ENCODE assay signal across 18 cellular contexts in the genomic region with DNA sequence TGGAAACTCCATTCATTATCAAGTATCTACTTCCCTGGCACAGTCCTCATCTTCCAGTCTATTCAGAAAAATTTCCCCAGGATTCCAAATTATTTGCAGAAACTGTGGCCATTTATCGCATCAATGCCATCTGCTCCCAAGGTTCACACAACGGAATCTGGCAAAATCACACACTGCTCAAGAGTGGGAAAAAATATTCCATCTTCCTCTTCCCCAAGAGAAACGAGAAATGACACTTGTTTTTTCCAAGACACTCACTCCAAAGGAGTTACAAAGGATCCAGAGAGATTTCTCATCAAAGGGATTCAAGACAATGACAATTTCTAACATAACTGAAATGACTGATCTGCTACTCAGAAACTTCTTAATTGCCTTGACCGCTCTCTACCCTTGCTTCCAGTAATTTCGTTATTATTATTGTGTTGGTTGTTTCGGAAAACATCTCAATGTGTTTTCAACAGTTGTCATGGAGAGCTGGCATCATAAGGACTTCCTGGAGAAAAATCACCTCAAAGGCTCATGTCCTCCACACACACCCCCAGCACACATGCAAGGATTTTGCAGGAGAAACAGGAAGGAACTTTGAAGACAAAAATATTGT.
DNase-seq lines count a peak whose midpoint lies in the region; ATAC-seq, FAIRE-seq and TF ChIP-seq lines count a peak whose summit lies in the region.
"Had no signal": no experiment of that assay in that cellular context is flagged by ENCODE, and none has a peak within 500 bp of the region (broad histone marks: within the 10 kb centered on the region; RNA-seq: fewer than 3 reads in every experiment).

No MANE protein-coding gene starts in this region.

- H3K36me3 ChIP-seq in endothelial cell of umbilical vein (ENCODE audit: control insufficient read depth in 2 of 2, extremely low read depth in 1 of 2, insufficient read depth in 2 of 2, low read length in 2 of 2) (no peaks in the 10 kb centered on the region), trophoblast cell (ENCODE audit: control insufficient read depth in 1 of 2, insufficient read depth in 2 of 2, low read length in 2 of 2) (no peaks in the 10 kb centered on the region), aorta (ENCODE audit: control insufficient read depth in 1 of 2, insufficient read depth in 2 of 2, low read length in 1 of 2) (no peaks in the 10 kb centered on the region), Caco-2 (ENCODE audit: control insufficient read depth, insufficient read depth, low read length) (no peaks in the 10 kb centered on the region)
- H3K36me3 ChIP-seq: breast epithelium, HAP-1, MG63, ovary had no signal

- H3K9ac ChIP-seq in endothelial cell of umbilical vein (replicated peaks; ENCODE audit: extremely low read depth, insufficient read depth, low read length) (no peak overlapping the region), trophoblast cell (ENCODE audit: low read length) (no peak overlapping the region)

- no peaks in the 10 kb centered on the region for H3K9me3 ChIP-seq in endothelial cell of umbilical vein (replicated peaks; ENCODE audit: control insufficient read depth, insufficient read depth, low read length)
- no peaks in the 10 kb centered on the region for H3K9me3 ChIP-seq in trophoblast cell (ENCODE audit: insufficient read depth, low read depth, low read length)
- H3K9me3 ChIP-seq in aorta (ENCODE audit: control insufficient read depth, low read length), result no peaks in the 10 kb centered on the region
- no peaks in the 10 kb centered on the region for H3K9me3 ChIP-seq in Caco-2
- H3K9me3 ChIP-seq: breast epithelium, HAP-1, MG63, ovary had no signal

- H3K4ac ChIP-seq in trophoblast cell (ENCODE audit: low read depth, low read length), result no peak overlapping the region

- FAIRE-seq in endothelial cell of umbilical vein (lab: Jason Lieb, UNC), result peak; percentile 8

- no peaks in the 10 kb centered on the region for H4K20me1 ChIP-seq in endothelial cell of umbilical vein (replicated peaks; ENCODE audit: control insufficient read depth, extremely low read depth, insufficient read depth, low read length)

- H3K27ac ChIP-seq in endothelial cell of umbilical vein (ENCODE audit: insufficient read depth, low read depth, low read length) (no peak overlapping the region), trophoblast cell (ENCODE audit: low read depth, low read length) (no peak overlapping the region), aorta (ENCODE audit: low read depth in 1 of 2, low read length in 2 of 2) (no peak overlapping the region)
- H3K27ac ChIP-seq: ovary had no signal

- POLR2A ChIA-PET in endothelial cell of umbilical vein (lab: Charles Lee), result no interaction called here
- POLR2A ChIA-PET in Caco-2 (lab: Charles Lee), result no interaction called here

- H3K9me3 Mint-ChIP-seq in Caco-2 (ENCODE audit: unreplicated experiment), result no peaks in the 10 kb centered on the region
- H3K9me3 Mint-ChIP-seq: activated naive CD8-positive, alpha-beta T cell treated with anti-CD3 and anti-CD28 coated beads, Interleukin-2, amount 10 ng/mL, durations not matched to agents 7 days and 5 days; stimulated activated memory B cell treated with anti-CD40 and anti-IgM and Interleukin-4, amounts not matched to agents 10 μg/mL and 1 μg/mL and 100 μg/mL, for 72 hours had no signal

- H3K79me2 ChIP-seq in endothelial cell of umbilical vein (ENCODE audit: control insufficient read depth, insufficient read depth, low read length) (no peaks in the 10 kb centered on the region), trophoblast cell (ENCODE audit: control insufficient read depth, insufficient read depth, low read length, poor library complexity) (no peaks in the 10 kb centered on the region)

- no CpG with 5 or more reads among the region's 6 CpGs for WGBS in trophoblast cell (ENCODE audit: extremely low coverage, insufficient coverage, insufficient read length)
- 90 to 93% methylated on average over 6 of the region's 6 CpGs for WGBS in aorta, 2 donors

- ATAC-seq in Right ventricle myocardium superior (ENCODE audit: poor library complexity) (peak; percentile 25), aorta (ENCODE audit: low FRiP score) (peak; percentile 10), HG03469 (IDR thresholded peaks at IDR 0.05; ENCODE audit: unreplicated experiment) (no peak), HG02610 (IDR thresholded peaks at IDR 0.05; ENCODE audit: unreplicated experiment) (no peak)
- ATAC-seq: stimulated activated memory B cell treated with anti-CD40 and anti-IgM and Interleukin-4, amounts not matched to agents 10 μg/mL and 1 μg/mL and 100 μg/mL, for 72 hours had no signal

- no peak overlapping the region for H2BK12ac ChIP-seq in trophoblast cell (ENCODE audit: low read length)

- no peak overlapping the region for H3K23ac ChIP-seq in trophoblast cell (ENCODE audit: low read length)

- H3K4me1 Mint-ChIP-seq in Caco-2 (ENCODE audit: low read depth, unreplicated experiment), result no peaks in the 10 kb centered on the region
- H3K4me1 Mint-ChIP-seq: activated naive CD8-positive, alpha-beta T cell treated with anti-CD3 and anti-CD28 coated beads, Interleukin-2, amount 10 ng/mL, durations not matched to agents 7 days and 5 days; stimulated activated memory B cell treated with anti-CD40 and anti-IgM and Interleukin-4, amounts not matched to agents 10 μg/mL and 1 μg/mL and 100 μg/mL, for 72 hours had no signal

- no peaks in the 10 kb centered on the region for H3K79me1 ChIP-seq in trophoblast cell (ENCODE audit: low read length)

- no peak overlapping the region for H4K12ac ChIP-seq in trophoblast cell (ENCODE audit: low read depth, low read length)

- CTCF ChIA-PET in endothelial cell of umbilical vein (lab: Charles Lee), result interaction anchor here (1.9 kb wide), 1 partner anchor 10 kb away, joined by 6 read pairs; no protein-coding TSS in a partner anchor
- CTCF ChIA-PET in Caco-2 (lab: Charles Lee), result no interaction called here

- H3K4me3 ChIP-seq in endothelial cell of umbilical vein (replicated peaks in 1 of 3; ENCODE audit: insufficient read depth in 1 of 3, low read depth in 1 of 3, low read length in 3 of 3) (no peak overlapping the region), trophoblast cell (ENCODE audit: low read depth, low read length) (no peak overlapping the region), aorta (ENCODE audit: low read length in 2 of 2) (no peak overlapping the region), Caco-2 (ENCODE audit: low read depth, low read length) (no peak overlapping the region)
- H3K4me3 ChIP-seq: breast epithelium, HAP-1, MG63, ovary had no signal

- no peak overlapping the region for H2BK5ac ChIP-seq in trophoblast cell (ENCODE audit: low read depth, low read length, poor library complexity)

- intact Hi-C loops in Right ventricle myocardium superior (cut with DNase I), result no loop called here
- intact Hi-C loops in cardiac septum (cut with DNase I), result no loop called here
- intact Hi-C loops in endothelial cell of umbilical vein (cut with micrococcal nuclease), result no loop called here
- intact Hi-C loops in aorta (cut with DNase I), result no loop called here
- intact Hi-C loops in Caco-2 (cut with micrococcal nuclease; ENCODE audit: unreplicated experiment), result no loop called here

- no peaks in the 10 kb centered on the region for H3K36me3 Mint-ChIP-seq in Caco-2 (ENCODE audit: insufficient read depth, unreplicated experiment)
- H3K36me3 Mint-ChIP-seq: activated naive CD8-positive, alpha-beta T cell treated with anti-CD3 and anti-CD28 coated beads, Interleukin-2, amount 10 ng/mL, durations not matched to agents 7 days and 5 days; stimulated activated memory B cell treated with anti-CD40 and anti-IgM and Interleukin-4, amounts not matched to agents 10 μg/mL and 1 μg/mL and 100 μg/mL, for 72 hours had no signal

- H2AFZ ChIP-seq in endothelial cell of umbilical vein (ENCODE audit: low read depth, low read length) (no peak overlapping the region), trophoblast cell (ENCODE audit: insufficient read depth, low read length, poor library complexity) (no peak overlapping the region)

- no peak overlapping the region for H2BK120ac ChIP-seq in trophoblast cell (ENCODE audit: insufficient read depth, low read length, poor library complexity)

- H3K14ac ChIP-seq in trophoblast cell (ENCODE audit: low read length), result no peak overlapping the region

- no peak overlapping the region for H3K18ac ChIP-seq in trophoblast cell (ENCODE audit: low read length)

- dilution Hi-C loops in endothelial cell of umbilical vein (cut with MboI; ENCODE audit: extremely low pct_ligation_motif_present, low sequenced_read_pairs), result no loop called here

- BruUV-seq in endothelial cell of umbilical vein (replicated peaks; lab: Mats Ljungman, UMichigan) (no TSS peak), Caco-2 (replicated peaks; lab: Mats Ljungman, UMichigan) (no TSS peak)

- no peak overlapping the region for H3K27ac Mint-ChIP-seq in Caco-2 (ENCODE audit: unreplicated experiment)
- H3K27ac Mint-ChIP-seq: activated naive CD8-positive, alpha-beta T cell treated with anti-CD3 and anti-CD28 coated beads, Interleukin-2, amount 10 ng/mL, durations not matched to agents 7 days and 5 days; stimulated activated memory B cell treated with anti-CD40 and anti-IgM and Interleukin-4, amounts not matched to agents 10 μg/mL and 1 μg/mL and 100 μg/mL, for 72 hours had no signal

- H3K4me1 ChIP-seq in endothelial cell of umbilical vein (ENCODE audit: control insufficient read depth, extremely low read depth, insufficient read depth, low read length) (no peaks in the 10 kb centered on the region), trophoblast cell (ENCODE audit: control insufficient read depth in 1 of 2, insufficient read depth in 2 of 2, low read length in 2 of 2) (peaks cover 6 to 10% of the 10 kb centered on the region in 2 experiments), aorta (ENCODE audit: control insufficient read depth in 1 of 2, insufficient read depth in 2 of 2, low read length in 2 of 2) (no peaks in the 10 kb centered on the region), Caco-2 (no peaks in the 10 kb centered on the region)
- H3K4me1 ChIP-seq: HAP-1 had no signal

- no peak overlapping the region for H2AK5ac ChIP-seq in trophoblast cell (ENCODE audit: low read length)

- H4K8ac ChIP-seq in trophoblast cell (ENCODE audit: low read depth, low read length), result no peak overlapping the region

- H3K27me3 Mint-ChIP-seq in Caco-2 (ENCODE audit: insufficient read depth, unreplicated experiment), result no peaks in the 10 kb centered on the region
- H3K27me3 Mint-ChIP-seq: activated naive CD8-positive, alpha-beta T cell treated with anti-CD3 and anti-CD28 coated beads, Interleukin-2, amount 10 ng/mL, durations not matched to agents 7 days and 5 days had no signal

- H3K27me3 ChIP-seq in endothelial cell of umbilical vein (ENCODE audit: control insufficient read depth in 2 of 2, insufficient read depth in 2 of 2, low read length in 2 of 2) (peaks cover 3 to 5% of the 10 kb centered on the region in 2 experiments), trophoblast cell (ENCODE audit: insufficient read depth, low read length) (no peaks in the 10 kb centered on the region), aorta (ENCODE audit: control insufficient read depth in 1 of 2, insufficient read depth in 2 of 2, low read length in 1 of 2) (no peaks in the 10 kb centered on the region), Caco-2 (replicated peaks; ENCODE audit: control insufficient read depth, insufficient read depth, low read length) (no peaks in the 10 kb centered on the region)
- H3K27me3 ChIP-seq: breast epithelium, MG63, ovary had no signal

- no peak for DNase-seq in Right ventricle myocardium superior
- no peak for DNase-seq in cardiac septum (ENCODE audit: low spot score)
- DNase-seq in endothelial cell of umbilical vein (ENCODE audit: low read depth, low spot score), result peak; percentile 51
- peak; percentile 41 to 78 for DNase-seq in trophoblast cell
- DNase-seq in aorta, result no peak
- no peak for DNase-seq in Caco-2
- DNase-seq: ACHN; activated naive CD8-positive, alpha-beta T cell treated with anti-CD3 and anti-CD28 coated beads, Interleukin-2, amount 10 ng/mL, durations not matched to agents 7 days and 5 days; effector CD4-positive, alpha-beta T cell; GDM1; MG63; ovary; RPMI8226 had no signal

- no peak overlapping the region for H3K4me3 Mint-ChIP-seq in Caco-2 (ENCODE audit: unreplicated experiment)
- H3K4me3 Mint-ChIP-seq: activated naive CD8-positive, alpha-beta T cell treated with anti-CD3 and anti-CD28 coated beads, Interleukin-2, amount 10 ng/mL, durations not matched to agents 7 days and 5 days; stimulated activated memory B cell treated with anti-CD40 and anti-IgM and Interleukin-4, amounts not matched to agents 10 μg/mL and 1 μg/mL and 100 μg/mL, for 72 hours had no signal

- H3K4me2 ChIP-seq in endothelial cell of umbilical vein (ENCODE audit: insufficient read depth, low read length) (no peak overlapping the region), trophoblast cell (ENCODE audit: low read length) (no peak overlapping the region)

- no peak overlapping the region for H4K91ac ChIP-seq in trophoblast cell (ENCODE audit: low read depth, low read length)

- TF ChIP-seq CTCF in endothelial cell of umbilical vein (IDR thresholded peaks at IDR 0.05; ENCODE audit: extremely low read depth in 1 of 2, insufficient read depth in 1 of 2, low read depth in 1 of 2, low read length in 2 of 2) (no peak), Caco-2 (IDR thresholded peaks at IDR 0.05; ENCODE audit: insufficient read depth in 1 of 2, low read depth in 1 of 2, low read length in 1 of 2, severe bottlenecking in 1 of 2, unreplicated experiment in 1 of 2) (no peak)

- TF ChIP-seq POLR2A in endothelial cell of umbilical vein (IDR thresholded peaks at IDR 0.05; ENCODE audit: low read depth, low read length), result no peak

- no peaks in the 10 kb centered on the region for H3K9me1 ChIP-seq in endothelial cell of umbilical vein (replicated peaks; ENCODE audit: control insufficient read depth, extremely low read depth, insufficient read depth, low read length)

Comparison
In these comparisons a context has a peak if more than half of its experiments do, and no peak if none do; other contexts are left out.
1. ATAC-seq: peak in Right ventricle myocardium superior (single experiment) and aorta (single experiment); none in HG03469 (single experiment) and HG02610 (single experiment).
2. DNase-seq: peak in endothelial cell of umbilical vein (single experiment) and trophoblast cell (2 of 2); none in Right ventricle myocardium superior (single experiment), cardiac septum (single experiment), aorta (0 of 2) and Caco-2 (0 of 2).